ENCODE assay signal across 13 cellular contexts in genomic region chr14:103499709-103500108, GRCh38. TPM values are rescaled to one million over a fixed set of nuclear protein-coding genes. Genes with fewer than 3 reads are reported as not detected.
DNase-seq lines count a peak whose midpoint lies in the region; ATAC-seq, FAIRE-seq and TF ChIP-seq lines count a peak whose summit lies in the region.
"Had no signal": no experiment of that assay in that cellular context is flagged by ENCODE, and none has a peak within 500 bp of the region (broad histone marks: within the 10 kb centered on the region; RNA-seq: fewer than 3 reads in every experiment).

No MANE protein-coding gene starts in this region.

- BruUV-seq in HCT116 (replicated peaks; lab: Mats Ljungman, UMichigan): no TSS peak
- BruUV-seq in K562 (replicated peaks; lab: Mats Ljungman, UMichigan): no TSS peak

- POLR2A ChIA-PET in CD4-positive, alpha-beta memory T cell (lab: Charles Lee; ENCODE audit: partially characterized antibody): interaction anchor here (0.7 to 0.8 kb wide), 2 partner anchors 22 to 47 kb away, joined by 3 read pairs; no protein-coding TSS in a partner anchor
- POLR2A ChIA-PET in HCT116 (lab: Charles Lee) (no interaction called here), K562 (lab: Yijun Ruan, JAX) (interaction anchor here (1.3 kb wide), 1 partner anchor 10 kb away, joined by 3 read pairs; no protein-coding TSS in a partner anchor)

- no peaks in the 10 kb centered on the region for H3K9me1 ChIP-seq in K562 (ENCODE audit: control insufficient read depth, insufficient read depth, low read length)

- H2AFZ ChIP-seq in HCT116 (ENCODE audit: low read depth, low read length, poor library complexity, severe bottlenecking) (no peak overlapping the region), K562 (ENCODE audit: low read depth, low read length) (no peak overlapping the region), neural progenitor cell (replicated peaks) (no peak overlapping the region)

- ATAC-seq in HCT116 (peak; percentile 56), K562 (peak; percentile 63), GM21381 (IDR thresholded peaks at IDR 0.05; ENCODE audit: unreplicated experiment) (no peak)

- no peaks in the 10 kb centered on the region for H3K27me3 Mint-ChIP-seq in CD4-positive, alpha-beta memory T cell
- H3K27me3 Mint-ChIP-seq in neural progenitor cell (ENCODE audit: insufficient read depth, low read depth): peaks cover 5% of the 10 kb centered on the region
- H3K27me3 Mint-ChIP-seq: naive B cell had no signal

- intact Hi-C loops in CD4-positive, alpha-beta memory T cell (cut with micrococcal nuclease): loop anchor here (1.0 kb wide), 1 partner anchor 47 kb away; no protein-coding TSS in a partner anchor
- intact Hi-C loops in HCT116 (cut with micrococcal nuclease) (loop anchor here (1.0 kb wide), 1 partner anchor 47 kb away; no protein-coding TSS in a partner anchor), K562 (cut with micrococcal nuclease) (loop anchor here (5.0 kb wide), 1 partner anchor 48 kb away; no protein-coding TSS in a partner anchor), sigmoid colon (cut with DNase I) (loop anchor here (1.0 to 10.0 kb wide), 2 partner anchors 46 to 165 kb away; partner anchors contain the start of gene EIF5)

- in situ Hi-C loops in K562 (cut with MboI): no loop called here

- H3K4me1 Mint-ChIP-seq in CD4-positive, alpha-beta memory T cell: peaks cover 9 to 10% (median 9%) of the 10 kb centered on the region in 4 donors
- peaks cover 8% of the 10 kb centered on the region for H3K4me1 Mint-ChIP-seq in neural progenitor cell

- H4K20me1 ChIP-seq in HCT116 (ENCODE audit: insufficient read depth) (no peaks in the 10 kb centered on the region; the same call in 1 of the 2 replicates), K562 (replicated peaks; ENCODE audit: control insufficient read depth, insufficient read depth, low read length) (peaks cover 3% of the 10 kb centered on the region; the same call in 1 of the 2 replicates), neural progenitor cell (ENCODE audit: low read depth) (peaks cover 12% of the 10 kb centered on the region)

- no peak for DNase-seq in CD4-positive, alpha-beta memory T cell
- DNase-seq in HCT116 (ENCODE audit: low read depth, low spot score): no peak
- DNase-seq in K562 (ENCODE audit: extremely low read depth in 1 of 4, low spot score in 3 of 4): no peak
- no peak for DNase-seq in neural progenitor cell (ENCODE audit: low spot score)
- DNase-seq in H7: no peak
- DNase-seq in D721Med (ENCODE audit: insufficient read length, low spot score): no peak
- no peak for DNase-seq in sigmoid colon
- DNase-seq: GOT3 had no signal

- peaks cover 34 to 69% of the 10 kb centered on the region in 2 donors for H3K36me3 Mint-ChIP-seq in CD4-positive, alpha-beta memory T cell
- H3K36me3 Mint-ChIP-seq in neural progenitor cell: peaks cover 24% of the 10 kb centered on the region

- FAIRE-seq in K562 (lab: Jason Lieb, UNC) (no peak), D721Med (lab: Jason Lieb, UNC) (no peak)

- H3K4me3 Mint-ChIP-seq in CD4-positive, alpha-beta memory T cell: no peak overlapping the region
- H3K4me3 Mint-ChIP-seq in neural progenitor cell: no peak overlapping the region
- H3K4me3 Mint-ChIP-seq: naive B cell had no signal

- no peak overlapping the region for H3K27ac ChIP-seq in CD4-positive, alpha-beta memory T cell (ENCODE audit: low read depth, low read length)
- no peak overlapping the region for H3K27ac ChIP-seq in HCT116 (ENCODE audit: low read depth, low read length)
- H3K27ac ChIP-seq in K562 (ENCODE audit: extremely low read depth, low read depth, low read length): no peak overlapping the region
- H3K27ac ChIP-seq in neural progenitor cell: peak overlapping the region; percentile 38
- H3K27ac ChIP-seq in sigmoid colon: no peak overlapping the region
- H3K27ac ChIP-seq: right lobe of liver had no signal

- TF ChIP-seq POLR2A in HCT116 (IDR thresholded peaks at IDR 0.05; ENCODE audit: borderline replicate concordance, extremely low read depth, insufficient read depth, insufficient read length) (no peak), K562 (conservative IDR thresholded peaks at IDR 0.05) (no peak), sigmoid colon (IDR thresholded peaks at IDR 0.05) (no peak)

- TF ChIP-seq CTCF in HCT116 (IDR thresholded peaks at IDR 0.05 in 2 of 3, conservative IDR thresholded peaks at IDR 0.05 in 1 of 3; ENCODE audit: borderline replicate concordance in 1 of 3, insufficient read depth in 1 of 3, low read depth in 2 of 3, low read length in 2 of 3) (no peak), K562 (IDR thresholded peaks at IDR 0.05 in 2 of 3, conservative IDR thresholded peaks at IDR 0.05 in 1 of 3; ENCODE audit: insufficient read depth in 2 of 3, low read depth in 1 of 3, low read length in 3 of 3) (no peak), neural progenitor cell (IDR thresholded peaks at IDR 0.05) (no peak), D721Med (IDR thresholded peaks at IDR 0.05; ENCODE audit: insufficient read depth, missing control alignments) (no peak), sigmoid colon (IDR thresholded peaks at IDR 0.05) (no peak)

- RAD21 ChIA-PET in HCT116 (lab: Charles Lee; ENCODE audit: low non-redundant PET in 1 of 2, low total read pairs in 2 of 2, uncharacterized antibody in 2 of 2, unreplicated experiment in 2 of 2): no interaction called here

- no peak for TF ChIP-seq RAD21 in HCT116 (IDR thresholded peaks at IDR 0.05; ENCODE audit: low read depth)
- TF ChIP-seq RAD21 in K562 (CRISPR knock-in tag; conservative IDR thresholded peaks at IDR 0.05 in 1 of 2, IDR thresholded peaks at IDR 0.05 in 1 of 2): no peak

- peak overlapping the region in 5 of 7 donors; percentile 8 to 83 (median 33) for H3K27ac Mint-ChIP-seq in CD4-positive, alpha-beta memory T cell
- peak overlapping the region; percentile 4 for H3K27ac Mint-ChIP-seq in neural progenitor cell

- H3K9me3 Mint-ChIP-seq in CD4-positive, alpha-beta memory T cell: no peaks in the 10 kb centered on the region
- H3K9me3 Mint-ChIP-seq in neural progenitor cell: no peaks in the 10 kb centered on the region
- H3K9me3 Mint-ChIP-seq: naive B cell had no signal

- no peaks in the 10 kb centered on the region for H3K27me3 ChIP-seq in CD4-positive, alpha-beta memory T cell (ENCODE audit: insufficient read depth, low read length)
- H3K27me3 ChIP-seq in HCT116 (ENCODE audit: insufficient read depth, low read length): no peaks in the 10 kb centered on the region
- H3K27me3 ChIP-seq in K562 (ENCODE audit: control insufficient read depth in 2 of 2, insufficient read depth in 2 of 2, low read length in 2 of 2): no peaks in the 10 kb centered on the region
- H3K27me3 ChIP-seq in neural progenitor cell: no peaks in the 10 kb centered on the region
- no peaks in the 10 kb centered on the region for H3K27me3 ChIP-seq in H7 (ENCODE audit: control insufficient read depth, insufficient read depth, low read length)
- no peaks in the 10 kb centered on the region for H3K27me3 ChIP-seq in sigmoid colon
- H3K27me3 ChIP-seq: MG63, right lobe of liver had no signal

- CTCF ChIA-PET in CD4-positive, alpha-beta memory T cell (lab: Charles Lee; ENCODE audit: partially characterized antibody): interaction anchor here (0.7 to 2.7 kb wide), 5 partner anchors 12 to 47 kb away, joined by 3 to 10 read pairs (median 4); no protein-coding TSS in a partner anchor
- CTCF ChIA-PET in HCT116 (lab: Charles Lee) (interaction anchor here (0.8 to 1.6 kb wide), 7 partner anchors 8 to 107 kb away, joined by 3 to 8 read pairs (median 3); partner anchors contain the start of gene CKB), K562 (lab: Yijun Ruan, JAX; ENCODE audit: low intra/inter-chr PET ratio) (interaction anchor here (1.3 kb wide), 1 partner anchor 47 kb away, joined by 7 read pairs; no protein-coding TSS in a partner anchor)

- H3K9ac ChIP-seq in HCT116 (ENCODE audit: low read length) (no peak overlapping the region), K562 (ENCODE audit: insufficient read depth in 1 of 2, low read depth in 2 of 2, low read length in 2 of 2) (no peak overlapping the region), neural progenitor cell (no peak overlapping the region)

- peaks cover 33% of the 10 kb centered on the region for H3F3A ChIP-seq in neural progenitor cell (ENCODE audit: low read depth)

- no peaks in the 10 kb centered on the region for H3K9me2 ChIP-seq in HCT116 (ENCODE audit: insufficient read depth)

- H3K9me3 ChIP-seq in CD4-positive, alpha-beta memory T cell (ENCODE audit: control insufficient read depth in 1 of 2, low read length in 2 of 2): no peaks in the 10 kb centered on the region
- no peaks in the 10 kb centered on the region for H3K9me3 ChIP-seq in HCT116 (ENCODE audit: control insufficient read depth in 1 of 2, insufficient read depth in 1 of 2, low read depth in 1 of 2, low read length in 2 of 2)
- no peaks in the 10 kb centered on the region for H3K9me3 ChIP-seq in K562 (replicated peaks; ENCODE audit: control insufficient read depth, insufficient read depth, low read depth, low read length)
- no peaks in the 10 kb centered on the region for H3K9me3 ChIP-seq in neural progenitor cell (ENCODE audit: low read depth)
- no peaks in the 10 kb centered on the region for H3K9me3 ChIP-seq in sigmoid colon
- H3K9me3 ChIP-seq: MG63, right lobe of liver had no signal

- H3K4me2 ChIP-seq in HCT116 (ENCODE audit: low read length) (no peak overlapping the region), K562 (ENCODE audit: insufficient read depth, low read length) (no peak overlapping the region), neural progenitor cell (no peak overlapping the region)

- H3K4me3 ChIP-seq in CD4-positive, alpha-beta memory T cell (ENCODE audit: low read length in 2 of 2): no peak overlapping the region
- H3K4me3 ChIP-seq in HCT116 (replicated peaks in 1 of 2; ENCODE audit: low read depth in 1 of 2, low read length in 2 of 2) (no peak overlapping the region), K562 (no peak overlapping the region), neural progenitor cell (no peak overlapping the region), H7 (ENCODE audit: insufficient read depth, low read depth, low read length) (no peak overlapping the region), sigmoid colon (no peak overlapping the region)
- H3K4me3 ChIP-seq: MG63, right lobe of liver, SK-N-MC had no signal

- peaks cover 48% of the 10 kb centered on the region for H3K36me3 ChIP-seq in CD4-positive, alpha-beta memory T cell (ENCODE audit: insufficient read depth, low read length)
- H3K36me3 ChIP-seq in HCT116 (ENCODE audit: control insufficient read depth in 1 of 2, insufficient read depth in 2 of 2, low read length in 2 of 2): peaks cover 17 to 39% of the 10 kb centered on the region in 2 experiments
- H3K36me3 ChIP-seq in K562 (ENCODE audit: control insufficient read depth, insufficient read depth, low read length): peaks cover 78% of the 10 kb centered on the region
- H3K36me3 ChIP-seq in neural progenitor cell: peaks cover 17% of the 10 kb centered on the region
- peaks cover 13% of the 10 kb centered on the region for H3K36me3 ChIP-seq in H7 (replicated peaks; ENCODE audit: control insufficient read depth, insufficient read depth, low read length)
- peaks cover 10 to 85% (median 49%) of the 10 kb centered on the region in 4 donors for H3K36me3 ChIP-seq in sigmoid colon

- TF ChIP-seq EP300 in K562 (IDR thresholded peaks at IDR 0.05; ENCODE audit: low read length) (no peak), sigmoid colon (IDR thresholded peaks at IDR 0.05) (no peak)

- peaks cover 6% of the 10 kb centered on the region for H3K4me1 ChIP-seq in CD4-positive, alpha-beta memory T cell (ENCODE audit: insufficient read depth, low read length)
- no peaks in the 10 kb centered on the region for H3K4me1 ChIP-seq in HCT116 (ENCODE audit: control insufficient read depth in 1 of 2, insufficient read depth in 2 of 2, low read length in 2 of 2)
- peaks cover 3 to 4% of the 10 kb centered on the region in 2 experiments; a peak in 4 of 5 replicates for H3K4me1 ChIP-seq in K562 (replicated peaks in 1 of 2; ENCODE audit: control insufficient read depth in 2 of 2, insufficient read depth in 2 of 2, low read length in 2 of 2)
- no peaks in the 10 kb centered on the region for H3K4me1 ChIP-seq in neural progenitor cell
- H3K4me1 ChIP-seq in sigmoid colon: peaks cover 0 to 8% (median 3%) of the 10 kb centered on the region in 4 donors

- 62% methylated on average over 10 of the region's 10 CpGs for WGBS in K562 (ENCODE audit: insufficient coverage, low coverage, missing lambda C conversion rate)
- WGBS in sigmoid colon, 2 donors: 68 to 78% methylated on average over 10 of the region's 10 CpGs

- H3K79me2 ChIP-seq in HCT116 (ENCODE audit: insufficient read depth, low read length) (peaks cover 15% of the 10 kb centered on the region), K562 (ENCODE audit: control insufficient read depth, insufficient read depth, low read length) (peaks cover 7% of the 10 kb centered on the region; the same call in 1 of the 3 replicates), neural progenitor cell (ENCODE audit: low read depth) (no peaks in the 10 kb centered on the region)

RNA-seq across cellular contexts. Expression of gene CKB, which starts 22.9 kb away (rescaled TPM):
- total RNA-seq in CD4-positive, alpha-beta memory T cell: 1 to 10 TPM; 2.8 to 3.0 TPM
- polyA plus RNA-seq in CD4-positive, alpha-beta memory T cell: 1 to 10 TPM; 2.0 to 2.1 TPM
- total RNA-seq in HCT116 (2021; ENCODE audit: unreplicated experiment) (605 TPM), K562 (2014; rRNA removed) (692 and 778 TPM in 2 replicates), K562 (2014; rRNA removed; fragmentation: Illumina TruSeq; extraction: Trizol) (90.5 and 91.6 TPM in 2 replicates), K562 (2015; rRNA removed; fragmentation: Illumina TruSeq; extraction: Trizol) (177 and 191 TPM in 2 replicates), K562 (2021) (558 and 570 TPM in 2 replicates), neural progenitor cell (ENCODE audit: low replicate concordance) (54.2 and 173 TPM in 2 replicates), sigmoid colon (1,000 to 10,000 TPM; 1,303 to 1,696 (median 1,494) TPM)
- 804 and 838 TPM in 2 replicates for polyA plus RNA-seq in HCT116 (2012)
- 63.0 and 253 TPM in 2 replicates for total RNA-seq in K562 (2011; cell fraction: chromatin; rRNA removed; ENCODE audit: low replicate concordance)
- total RNA-seq in K562 (2011; cell fraction: nucleolus; rRNA removed): 300 and 318 TPM in 2 replicates
- total RNA-seq in K562 (2011; cell fraction: nucleoplasm; rRNA removed): 108 and 141 TPM in 2 replicates
- polyA plus RNA-seq in K562 (2011; rRNA removed) (132 and 348 TPM in 2 replicates), K562 (2014; fragmentation: Illumina TruSeq; extraction: Trizol) (115 and 390 TPM in 2 replicates), K562 (2014; fragmentation: Nextera tagmentation; extraction: Ambion mirVana) (10 to 100 TPM; 23.9 to 44.5 TPM), K562 (2014; rRNA removed) (564 and 637 TPM in 2 replicates), sigmoid colon (1,000 to 10,000 TPM in 2 of 3 donors, 100 to 1,000 TPM in 1; 905 to 2,176 (median 1,086) TPM)
- polyA plus RNA-seq in K562 (2011; cell fraction: cytosol; rRNA removed): 261 and 599 TPM in 2 replicates
- polyA plus RNA-seq in K562 (2011; cell fraction: nucleus; rRNA removed): 742 and 1,022 TPM in 2 replicates
- polyA plus RNA-seq in K562 (2012): 375 and 553 TPM in 2 replicates
- polyA minus RNA-seq in K562 (2011; rRNA and poly(A)+ RNA removed): 34.8 and 43.6 TPM in 2 replicates
- 164 and 287 TPM in 2 replicates for polyA minus RNA-seq in K562 (2011; cell fraction: cytosol; rRNA and poly(A)+ RNA removed)
- 93.2 and 131 TPM in 2 replicates for polyA minus RNA-seq in K562 (2011; cell fraction: nucleus; rRNA and poly(A)+ RNA removed)
- total RNA-seq in H7 (2014; rRNA removed; shearing (Covaris generic)): 282 and 412 TPM in 2 replicates

RNA-seq across cellular contexts. Expression of gene TRMT61A, which starts 29.3 kb away (rescaled TPM):
- 10 to 100 TPM; 14.0 TPM for total RNA-seq in CD4-positive, alpha-beta memory T cell
- 1 to 10 TPM; 4.6 to 9.3 TPM for polyA plus RNA-seq in CD4-positive, alpha-beta memory T cell
- total RNA-seq in HCT116 (2021; ENCODE audit: unreplicated experiment) (14.9 TPM), K562 (2014; rRNA removed) (24.8 and 29.5 TPM in 2 replicates), K562 (2014; rRNA removed; fragmentation: Illumina TruSeq; extraction: Trizol) (1.5 and 2.9 TPM in 2 replicates), K562 (2015; rRNA removed; fragmentation: Illumina TruSeq; extraction: Trizol) (12.3 and 12.4 TPM in 2 replicates), K562 (2021) (20.4 and 21.0 TPM in 2 replicates), neural progenitor cell (ENCODE audit: low replicate concordance) (1.2 and 5.6 TPM in 2 replicates), sigmoid colon (10 to 100 TPM; 20.2 to 27.2 (median 22.7) TPM)
- 8.4 and 8.5 TPM in 2 replicates for polyA plus RNA-seq in HCT116 (2012)
- total RNA-seq in K562 (2011; cell fraction: chromatin; rRNA removed; ENCODE audit: low replicate concordance): 5.1 and 21.8 TPM in 2 replicates
- 24.5 and 24.8 TPM in 2 replicates for total RNA-seq in K562 (2011; cell fraction: nucleolus; rRNA removed)
- total RNA-seq in K562 (2011; cell fraction: nucleoplasm; rRNA removed): 9.7 and 11.4 TPM in 2 replicates
- polyA plus RNA-seq in K562 (2011; rRNA removed) (5.1 and 6.6 TPM in 2 replicates), K562 (2014; fragmentation: Illumina TruSeq; extraction: Trizol) (3.2 and 10.1 TPM in 2 replicates), K562 (2014; fragmentation: Nextera tagmentation; extraction: Ambion mirVana) (under 1 TPM; 0.10 to 0.50 TPM), K562 (2014; rRNA removed) (18.1 and 22.4 TPM in 2 replicates), sigmoid colon (10 to 100 TPM in 1 of 3 donors, 1 to 10 TPM in 2; 4.2 to 18.1 (median 8.4) TPM)
- 7.6 and 28.9 TPM in 2 replicates for polyA plus RNA-seq in K562 (2011; cell fraction: cytosol; rRNA removed)
- polyA plus RNA-seq in K562 (2011; cell fraction: nucleus; rRNA removed): 15.5 and 27.8 TPM in 2 replicates
- polyA plus RNA-seq in K562 (2012): 7.5 and 13.1 TPM in 2 replicates
- 1.4 and 2.6 TPM in 2 replicates for polyA minus RNA-seq in K562 (2011; rRNA and poly(A)+ RNA removed)
- 5.0 and 6.5 TPM in 2 replicates for polyA minus RNA-seq in K562 (2011; cell fraction: cytosol; rRNA and poly(A)+ RNA removed)
- polyA minus RNA-seq in K562 (2011; cell fraction: nucleus; rRNA and poly(A)+ RNA removed): 13.2 and 14.3 TPM in 2 replicates
- total RNA-seq in H7 (2014; rRNA removed; shearing (Covaris generic)): 13.4 and 14.1 TPM in 2 replicates

Comparison
In these comparisons a context has a peak if more than half of its experiments do, and no peak if none do; other contexts are left out.
1. RNA of gene CKB, which starts 22.9 kb away (total RNA-seq): 1,303 to 1,696 TPM in sigmoid colon, 605 TPM in HCT116 (single experiment), 63.0 to 778 TPM in K562, 282 to 412 TPM in H7 and 54.2 to 173 TPM in neural progenitor cell; 2.8 to 3.0 TPM in CD4-positive, alpha-beta memory T cell; every median in the first group is over 10 times any median in the second.